ENCODE assay signal across 26 cellular contexts in genomic region chr6:110781522-110782200, GRCh38. TPM values are rescaled to one million over a fixed set of nuclear protein-coding genes. Genes with fewer than 3 reads are reported as not detected.
A peak's percentile ranks its signal among the peaks of the same experiment; 100 is the strongest.
DNase-seq lines count a peak whose midpoint lies in the region; ATAC-seq, FAIRE-seq and TF ChIP-seq lines count a peak whose summit lies in the region.
"Had no signal": no experiment of that assay in that cellular context is flagged by ENCODE, and none has a peak within 500 bp of the region (broad histone marks: within the 10 kb centered on the region; RNA-seq: fewer than 3 reads in every experiment).

No MANE protein-coding gene starts in this region.

- H3K27ac ChIP-seq in right lobe of liver, result no peak overlapping the region
- H3K27ac ChIP-seq in HepG2 (ENCODE audit: extremely low read length, insufficient read depth, low read length), result no peak overlapping the region
- no peak overlapping the region for H3K27ac ChIP-seq in upper lobe of right lung
- no peak overlapping the region for H3K27ac ChIP-seq in gastrocnemius medialis
- H3K27ac ChIP-seq: heart right ventricle, KMS-11, spleen, thoracic aorta had no signal

- no peak overlapping the region for H2AFZ ChIP-seq in HepG2 (ENCODE audit: low read length)

- TF ChIP-seq POLR2A in right lobe of liver (IDR thresholded peaks at IDR 0.05) (no peak), HepG2 (IDR thresholded peaks at IDR 0.05; ENCODE audit: insufficient read depth in 1 of 2, low read depth in 2 of 2, low read length in 2 of 2) (no peak), gastrocnemius medialis (IDR thresholded peaks at IDR 0.05) (no peak)

- H3K9me3 ChIP-seq in right lobe of liver (no peaks in the 10 kb centered on the region), HepG2 (ENCODE audit: low read length) (no peaks in the 10 kb centered on the region), upper lobe of right lung (no peaks in the 10 kb centered on the region), gastrocnemius medialis (no peaks in the 10 kb centered on the region)
- H3K9me3 ChIP-seq: heart right ventricle, spleen, thoracic aorta had no signal

- BruUV-seq in HepG2 (replicated peaks; lab: Mats Ljungman, UMichigan), result no TSS peak

- no peak for FAIRE-seq in HepG2 (lab: Jason Lieb, UNC)
- FAIRE-seq: endothelial cell of umbilical vein had no signal

- no peak for TF ChIP-seq CTCF in right lobe of liver (IDR thresholded peaks at IDR 0.05)
- no peak for TF ChIP-seq CTCF in HepG2 (CRISPR knock-in tag; IDR thresholded peaks at IDR 0.05)
- no peak for TF ChIP-seq CTCF in upper lobe of right lung (IDR thresholded peaks at IDR 0.05)
- TF ChIP-seq CTCF in gastrocnemius medialis (IDR thresholded peaks at IDR 0.05 in 4 of 5, conservative IDR thresholded peaks at IDR 0.05 in 1 of 5), result no peak

- no peaks in the 10 kb centered on the region for H3K36me3 Mint-ChIP-seq in activated T-helper 17 cell treated with anti-CD3 and anti-CD28 coated beads, Interleukin-2, amount 50 U/mL, for 72 hours (ENCODE audit: low read depth)
- no peaks in the 10 kb centered on the region for H3K36me3 Mint-ChIP-seq in immature natural killer cell

- intact Hi-C loops in right lobe of liver (cut with DNase I), result no loop called here
- intact Hi-C loops in HepG2 (cut with micrococcal nuclease; ENCODE audit: unreplicated experiment), result no loop called here
- intact Hi-C loops in upper lobe of right lung (cut with DNase I), result no loop called here
- intact Hi-C loops in gastrocnemius medialis (cut with DNase I; ENCODE audit: low total_unique reads), result no loop called here

- H4K20me1 ChIP-seq in HepG2 (ENCODE audit: insufficient read depth, low read length), result no peaks in the 10 kb centered on the region

- ATAC-seq in right lobe of liver (peak in 3 of 4 donors; percentile 46 to 57 (median 56)), HepG2 (no peak), upper lobe of right lung (no peak), gastrocnemius medialis (no peak)
- peak; percentile 13 for ATAC-seq in activated T-helper 17 cell treated with anti-CD3 and anti-CD28 coated beads, Interleukin-2, amount 50 U/mL, for 72 hours (replicated peaks)
- ATAC-seq: left colon, T-helper 17 cell had no signal

- no peak overlapping the region for H3K4me3 ChIP-seq in right lobe of liver
- H3K4me3 ChIP-seq in HepG2 (replicated peaks in 1 of 3; ENCODE audit: insufficient read depth in 1 of 3, low read depth in 2 of 3, low read length in 3 of 3), result no peak overlapping the region
- no peak overlapping the region for H3K4me3 ChIP-seq in upper lobe of right lung
- no peak overlapping the region for H3K4me3 ChIP-seq in gastrocnemius medialis
- H3K4me3 ChIP-seq: heart right ventricle, spleen, thoracic aorta had no signal

- no peak overlapping the region for H3K9ac ChIP-seq in HepG2 (ENCODE audit: insufficient read depth, low read depth, low read length)
- H3K9ac ChIP-seq: KMS-11 had no signal

- no peaks in the 10 kb centered on the region for H3K79me2 ChIP-seq in HepG2 (ENCODE audit: insufficient read depth, low read length)

- peaks cover 39% of the 10 kb centered on the region for H3K4me1 Mint-ChIP-seq in activated T-helper 17 cell treated with anti-CD3 and anti-CD28 coated beads, Interleukin-2, amount 50 U/mL, for 72 hours
- H3K4me1 Mint-ChIP-seq in immature natural killer cell, result peaks cover 53 to 76% of the 10 kb centered on the region in 2 donors

- TF ChIP-seq EP300 in HepG2 (IDR thresholded peaks at IDR 0.05; ENCODE audit: low read depth in 2 of 2, low read length in 2 of 2), result no peak
- TF ChIP-seq EP300 in HepG2 (CRISPR knock-in tag; IDR thresholded peaks at IDR 0.05; ENCODE audit: borderline replicate concordance), result no peak

- CTCF ChIA-PET in HepG2 (lab: Yijun Ruan, JAX; ENCODE audit: low intra/inter-chr PET ratio, low total read pairs), result no interaction called here

- no peak overlapping the region for H3K4me2 ChIP-seq in HepG2 (ENCODE audit: low read depth, low read length)
- H3K4me2 ChIP-seq: KMS-11 had no signal

- in situ Hi-C loops in HepG2 (cut with HindIII; ENCODE audit: extremely low pct_ligation_motif_present, low pct_unique_long_range_greater_than_20kb) (no loop called here), gastrocnemius medialis (cut with MboI; ENCODE audit: low sequenced_read_pairs in 4 of 4) (no loop called here)

- POLR2A ChIA-PET in HepG2 (lab: Yijun Ruan, JAX), result no interaction called here

- H3K4me3 Mint-ChIP-seq in activated T-helper 17 cell treated with anti-CD3 and anti-CD28 coated beads, Interleukin-2, amount 50 U/mL, for 72 hours, result no peak overlapping the region
- peak overlapping the region; percentile 15 to 64 (median 50) for H3K4me3 Mint-ChIP-seq in immature natural killer cell
- H3K4me3 Mint-ChIP-seq: activated naive CD4-positive, alpha-beta T cell treated with anti-CD3 and anti-CD28 coated beads, Interleukin-2, amount 50 U/mL, for 24 hours; CD4-positive, alpha-beta T cell; central memory CD8-positive, alpha-beta T cell; T-helper 17 cell had no signal

- DNase-seq in right lobe of liver (no peak), HepG2 (ENCODE audit: low spot score) (no peak), immature natural killer cell (peak; percentile 24 to 34 (median 30)), AG20443 (ENCODE audit: low spot score) (no peak), upper lobe of right lung (no peak), gastrocnemius medialis (no peak)
- DNase-seq: activated CD4-positive, alpha-beta T cell treated with anti-CD3 and anti-CD28 coated beads for 4 hours; CD4-positive, alpha-beta T cell; dermis blood vessel endothelial cell; heart right ventricle; left colon; mesenchymal stem cell; NCI-H1048; NCI-H1694 treated with DMSO at 0.1 percent for 48 hours; NCI-H526 treated with DMSO at 0.1 percent for 48 hours; occipital lobe; spleen; stimulated activated CD4-positive, alpha-beta T cell treated with anti-CD3 and anti-CD28 coated beads, Interleukin-2, amount 100 ng/mL, for 48 hours; stimulated activated naive CD4-positive, alpha-beta T cell; T-helper 17 cell had no signal

- H3K4me1 ChIP-seq in right lobe of liver (peaks cover 0 to 7% (median 0%) of the 10 kb centered on the region in 4 donors), HepG2 (ENCODE audit: insufficient read depth, low read length) (0 out of 2 replicates have a peak, but pooled peaks cover under 1% of the 10 kb centered on the region), upper lobe of right lung (peaks cover 7% of the 10 kb centered on the region), gastrocnemius medialis (peaks cover 0 to 7% of the 10 kb centered on the region in 2 donors)

- H3K27me3 Mint-ChIP-seq in activated T-helper 17 cell treated with anti-CD3 and anti-CD28 coated beads, Interleukin-2, amount 50 U/mL, for 72 hours, result no peaks in the 10 kb centered on the region
- peaks cover 0 to 2% (median 0%) of the 10 kb centered on the region in 3 donors for H3K27me3 Mint-ChIP-seq in immature natural killer cell (ENCODE audit: low read depth in 3 of 3)
- H3K27me3 Mint-ChIP-seq: activated naive CD4-positive, alpha-beta T cell treated with anti-CD3 and anti-CD28 coated beads, Interleukin-2, amount 50 U/mL, for 24 hours; CD4-positive, alpha-beta T cell; central memory CD8-positive, alpha-beta T cell; T-helper 17 cell had no signal

- no peak for TF ChIP-seq RAD21 in HepG2 (CRISPR knock-in tag; IDR thresholded peaks at IDR 0.05)

- H3K9me3 Mint-ChIP-seq in activated T-helper 17 cell treated with anti-CD3 and anti-CD28 coated beads, Interleukin-2, amount 50 U/mL, for 72 hours, result no peaks in the 10 kb centered on the region
- H3K9me3 Mint-ChIP-seq in immature natural killer cell, result no peaks in the 10 kb centered on the region
- H3K9me3 Mint-ChIP-seq: central memory CD8-positive, alpha-beta T cell had no signal

- H3K36me3 ChIP-seq in right lobe of liver, result no peaks in the 10 kb centered on the region
- H3K36me3 ChIP-seq in HepG2 (replicated peaks in 1 of 2; ENCODE audit: control insufficient read depth in 1 of 2, insufficient read depth in 2 of 2, low read length in 2 of 2), result no peaks in the 10 kb centered on the region; a peak in 1 of 5 replicates
- no peaks in the 10 kb centered on the region for H3K36me3 ChIP-seq in upper lobe of right lung
- H3K36me3 ChIP-seq in gastrocnemius medialis, result no peaks in the 10 kb centered on the region
- H3K36me3 ChIP-seq: heart right ventricle, spleen, thoracic aorta had no signal

- no peaks in the 10 kb centered on the region for H3K27me3 ChIP-seq in right lobe of liver
- no peaks in the 10 kb centered on the region; a peak in 1 of 5 replicates for H3K27me3 ChIP-seq in HepG2 (ENCODE audit: control insufficient read depth in 1 of 2, insufficient read depth in 2 of 2, low read length in 2 of 2)
- H3K27me3 ChIP-seq in upper lobe of right lung, result no peaks in the 10 kb centered on the region
- H3K27me3 ChIP-seq in gastrocnemius medialis, result no peaks in the 10 kb centered on the region
- H3K27me3 ChIP-seq: heart right ventricle, spleen had no signal

- H3K27ac Mint-ChIP-seq in activated T-helper 17 cell treated with anti-CD3 and anti-CD28 coated beads, Interleukin-2, amount 50 U/mL, for 72 hours, result no peak overlapping the region
- peak overlapping the region; percentile 18 to 80 (median 50) for H3K27ac Mint-ChIP-seq in immature natural killer cell
- H3K27ac Mint-ChIP-seq: activated naive CD4-positive, alpha-beta T cell treated with anti-CD3 and anti-CD28 coated beads, Interleukin-2, amount 50 U/mL, for 24 hours; CD4-positive, alpha-beta T cell had no signal

- WGBS in right lobe of liver (ENCODE audit: insufficient coverage, low coverage, low lambda C conversion rate, missing lambda C conversion rate), result 48% methylated on average over 7 of the region's 7 CpGs
- WGBS in HepG2 (ENCODE audit: low lambda C conversion rate), result 94% methylated on average over 6 of the region's 7 CpGs

RNA-seq across cellular contexts. Expression of gene CDK19, which starts 33.6 kb away (rescaled TPM):
- total RNA-seq in right lobe of liver (1 to 10 TPM; 2.8 to 7.9 (median 5.5) TPM), HepG2 (2016; rRNA removed; fragmentation: Illumina TruSeq; extraction: Trizol) (13.4 and 20.8 TPM in 2 replicates), upper lobe of right lung (26.6 TPM), gastrocnemius medialis (1 to 10 TPM; 3.0 to 7.4 (median 6.3) TPM)
- 7.7 and 10.8 TPM in 2 replicates for total RNA-seq in HepG2 (2016; cell fraction: cytosol; rRNA removed; fragmentation: Illumina TruSeq; extraction: Trizol; ENCODE audit: low read depth)
- total RNA-seq in HepG2 (2016; cell fraction: insoluble cytoplasmic fraction; rRNA removed; fragmentation: Illumina TruSeq; extraction: Trizol), result 14.1 and 18.9 TPM in 2 replicates
- 7.2 and 7.7 TPM in 2 replicates for total RNA-seq in HepG2 (2016; cell fraction: membrane; rRNA removed; fragmentation: Illumina TruSeq; extraction: Trizol)
- 15.9 and 20.5 TPM in 2 replicates for total RNA-seq in HepG2 (2016; cell fraction: nucleus; rRNA removed; fragmentation: Illumina TruSeq; extraction: Trizol)
- polyA plus RNA-seq in HepG2 (2011; rRNA removed) (22.8 and 27.0 TPM in 2 replicates), immature natural killer cell (1 to 10 TPM; 1.7 to 5.2 (median 2.4) TPM)
- polyA plus RNA-seq in HepG2 (2011; cell fraction: cytosol; rRNA removed), result 11.7 and 16.3 TPM in 2 replicates
- 12.3 and 12.7 TPM in 2 replicates for polyA plus RNA-seq in HepG2 (2011; cell fraction: nucleus; rRNA removed)
- 22.1 and 28.8 TPM in 2 replicates for polyA plus RNA-seq in HepG2 (2012)
- polyA plus RNA-seq in HepG2 (2016; cell fraction: cytosol; fragmentation: Illumina TruSeq; extraction: Trizol; ENCODE audit: low read depth), result 2.0 and 2.3 TPM in 2 replicates
- 16.9 and 17.0 TPM in 2 replicates for polyA plus RNA-seq in HepG2 (2016; cell fraction: insoluble cytoplasmic fraction; fragmentation: Illumina TruSeq; extraction: Trizol; ENCODE audit: low read depth)
- 5.5 and 5.7 TPM in 2 replicates for polyA plus RNA-seq in HepG2 (2016; cell fraction: membrane; fragmentation: Illumina TruSeq; extraction: Trizol; ENCODE audit: low read depth)
- 18.9 and 20.6 TPM in 2 replicates for polyA plus RNA-seq in HepG2 (2016; cell fraction: nucleus; fragmentation: Illumina TruSeq; extraction: Trizol; ENCODE audit: insufficient read depth, low read depth)
- polyA minus RNA-seq in HepG2 (2011; rRNA and poly(A)+ RNA removed; ENCODE audit: low replicate concordance), result 7.3 and 19.3 TPM in 2 replicates
- polyA minus RNA-seq in HepG2 (2011; cell fraction: cytosol; rRNA and poly(A)+ RNA removed), result 17.5 and 18.5 TPM in 2 replicates
- polyA minus RNA-seq in HepG2 (2011; cell fraction: nucleus; rRNA and poly(A)+ RNA removed), result 38.9 and 39.7 TPM in 2 replicates
- 10 to 100 TPM; 18.3 to 39.8 TPM for total RNA-seq in activated T-helper 17 cell treated with anti-CD3 and anti-CD28 coated beads, Interleukin-2, amount 50 U/mL, for 72 hours

Comparison
In these comparisons a context has a peak if more than half of its experiments do, and no peak if none do; other contexts are left out.
1. ATAC-seq: peak in right lobe of liver (3 of 4) and activated T-helper 17 cell treated with anti-CD3 and anti-CD28 coated beads, Interleukin-2, amount 50 U/mL, for 72 hours (single experiment); none in HepG2 (single experiment), upper lobe of right lung (single experiment) and gastrocnemius medialis (0 of 2).
2. DNase-seq: peak in immature natural killer cell (3 of 3); none in right lobe of liver (0 of 3), HepG2 (single experiment), AG20443 (single experiment), upper lobe of right lung (single experiment) and gastrocnemius medialis (0 of 2).